Comparison of ENCODE assay signal across 1 cellular context in the genomic region with DNA sequence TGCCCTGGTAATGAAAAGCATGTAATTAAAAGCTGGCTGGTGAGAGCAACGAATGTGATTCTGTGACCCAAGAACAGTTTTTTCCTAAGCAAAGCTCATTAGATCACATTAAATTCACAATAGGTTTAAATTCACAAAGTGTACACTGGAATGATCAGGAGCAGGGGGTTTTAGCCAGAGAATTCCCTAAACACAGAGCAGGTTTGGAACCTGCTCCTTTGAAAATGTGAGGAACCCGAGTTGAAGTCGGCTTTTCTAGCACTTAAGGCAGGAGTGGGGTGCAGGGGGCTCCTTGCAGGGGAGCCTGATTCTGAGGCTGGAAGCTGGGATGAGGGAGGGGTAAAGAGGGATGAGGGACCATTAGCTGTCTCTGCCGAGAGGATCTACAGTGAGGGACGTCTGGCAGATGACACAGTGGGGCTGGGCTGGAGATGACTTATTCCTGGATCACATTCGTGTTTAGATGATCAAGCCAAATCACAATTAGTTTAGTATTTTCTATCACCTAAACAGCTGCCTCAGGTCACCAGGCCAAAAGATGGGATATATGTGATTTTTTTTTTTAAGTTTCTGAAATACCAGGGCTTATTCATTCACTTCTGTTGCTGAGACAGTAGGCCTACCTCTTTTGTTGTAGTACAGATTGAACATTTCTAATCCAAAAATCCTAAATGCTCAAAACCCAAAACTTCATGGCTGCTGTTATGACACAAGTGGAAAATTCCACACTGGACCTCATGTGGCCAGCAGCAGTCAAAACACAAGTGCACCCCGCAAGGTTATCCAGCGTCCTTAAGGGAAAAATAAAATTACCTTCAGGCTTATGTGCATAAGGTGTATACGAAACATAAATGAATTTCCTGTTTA.
TF ChIP-seq lines count a peak whose summit lies in the region.

No MANE protein-coding gene starts in this region.

TF ChIP-seq in K562, 482 proteins besides CTCF, POLR2A, EP300 and RAD21 (continued from another document and continues in another):
- TF ChIP-seq TFAP4 (CRISPR knock-in tag; IDR thresholded peaks at IDR 0.05; ENCODE audit: borderline replicate concordance) = 0 out of 2 replicates have a peak, but pooled peaks have one; percentile 29
- TF ChIP-seq NR2C1 (IDR thresholded peaks at IDR 0.05) = no peak
- 0 out of 2 replicates have a peak, but pooled peaks have one; percentile 19 for TF ChIP-seq NR2C1 (tag; IDR thresholded peaks at IDR 0.05)
- no peak for TF ChIP-seq E2F5 (CRISPR knock-in tag; IDR thresholded peaks at IDR 0.05)
- peak; percentile 59; the same call in 1 of the 2 replicates for TF ChIP-seq ZNF584 (CRISPR knock-in tag; IDR thresholded peaks at IDR 0.05; ENCODE audit: low read depth)
- no peak for TF ChIP-seq SAFB2 (IDR thresholded peaks at IDR 0.05; ENCODE audit: borderline replicate concordance, low read depth, low read length, severe bottlenecking)
- TF ChIP-seq ZNF512 (tag; IDR thresholded peaks at IDR 0.05) = no peak
- no peak for TF ChIP-seq BDP1 (IDR thresholded peaks at IDR 0.05; ENCODE audit: insufficient read depth, insufficient read length)
- no peak for TF ChIP-seq USF1 (CRISPR knock-in tag; IDR thresholded peaks at IDR 0.05)
- peak; percentile 12; the same call in 1 of the 2 replicates for TF ChIP-seq DMBX1 (CRISPR knock-in tag; IDR thresholded peaks at IDR 0.05; ENCODE audit: borderline replicate concordance)
- TF ChIP-seq ZFP30 (CRISPR knock-in tag; IDR thresholded peaks at IDR 0.05; ENCODE audit: borderline replicate concordance) = no peak
- no peak for TF ChIP-seq NONO (IDR thresholded peaks at IDR 0.05; ENCODE audit: low read depth in 2 of 2, low read length in 1 of 2)
- TF ChIP-seq CXXC5 (CRISPR knock-in tag; IDR thresholded peaks at IDR 0.05) = no peak
- TF ChIP-seq ELF4 (CRISPR knock-in tag; IDR thresholded peaks at IDR 0.05) = no peak
- TF ChIP-seq, protein P1, sequence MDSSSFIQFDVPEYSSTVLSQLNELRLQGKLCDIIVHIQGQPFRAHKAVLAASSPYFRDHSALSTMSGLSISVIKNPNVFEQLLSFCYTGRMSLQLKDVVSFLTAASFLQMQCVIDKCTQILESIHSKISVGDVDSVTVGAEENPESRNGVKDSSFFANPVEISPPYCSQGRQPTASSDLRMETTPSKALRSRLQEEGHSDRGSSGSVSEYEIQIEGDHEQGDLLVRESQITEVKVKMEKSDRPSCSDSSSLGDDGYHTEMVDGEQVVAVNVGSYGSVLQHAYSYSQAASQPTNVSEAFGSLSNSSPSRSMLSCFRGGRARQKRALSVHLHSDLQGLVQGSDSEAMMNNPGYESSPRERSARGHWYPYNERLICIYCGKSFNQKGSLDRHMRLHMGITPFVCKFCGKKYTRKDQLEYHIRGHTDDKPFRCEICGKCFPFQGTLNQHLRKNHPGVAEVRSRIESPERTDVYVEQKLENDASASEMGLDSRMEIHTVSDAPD (CRISPR knock-in tag; IDR thresholded peaks at IDR 0.05) = no peak
- no peak for TF ChIP-seq POLR2AphosphoS5 (IDR thresholded peaks at IDR 0.05; ENCODE audit: control insufficient read depth, insufficient read depth, low read depth, low read length)
- no peak for TF ChIP-seq FOXP1 (CRISPR knock-in tag; IDR thresholded peaks at IDR 0.05)
- TF ChIP-seq TAF9B (IDR thresholded peaks at IDR 0.05; ENCODE audit: partially characterized antibody) = no peak
- TF ChIP-seq ESRRA (IDR thresholded peaks at IDR 0.05; ENCODE audit: borderline replicate concordance, low read depth) = peak; percentile 29; the same call in 1 of the 2 replicates
- TF ChIP-seq STAT5B (CRISPR knock-in tag; IDR thresholded peaks at IDR 0.05) = no peak
- TF ChIP-seq HNRNPK (IDR thresholded peaks at IDR 0.05; ENCODE audit: low read depth, low read length, poor library complexity, severe bottlenecking) = no peak
- no peak for TF ChIP-seq ZKSCAN8 (CRISPR knock-in tag; IDR thresholded peaks at IDR 0.05)
- TF ChIP-seq NFYB (IDR thresholded peaks at IDR 0.05; ENCODE audit: extremely low read depth, insufficient read length) = no peak
- TF ChIP-seq YBX1 (IDR thresholded peaks at IDR 0.05) = no peak
- TF ChIP-seq CREB1 (IDR thresholded peaks at IDR 0.05) = no peak
- TF ChIP-seq CREB1 (CRISPR knock-in tag; IDR thresholded peaks at IDR 0.05) = no peak
- TF ChIP-seq, protein P2, sequence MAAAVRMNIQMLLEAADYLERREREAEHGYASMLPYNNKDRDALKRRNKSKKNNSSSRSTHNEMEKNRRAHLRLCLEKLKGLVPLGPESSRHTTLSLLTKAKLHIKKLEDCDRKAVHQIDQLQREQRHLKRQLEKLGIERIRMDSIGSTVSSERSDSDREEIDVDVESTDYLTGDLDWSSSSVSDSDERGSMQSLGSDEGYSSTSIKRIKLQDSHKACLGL (CRISPR knock-in tag; IDR thresholded peaks at IDR 0.05; ENCODE audit: borderline replicate concordance, poor library complexity, severe bottlenecking) = no peak
- TF ChIP-seq ZNF639 (CRISPR knock-in tag; conservative IDR thresholded peaks at IDR 0.05 in 1 of 2, IDR thresholded peaks at IDR 0.05 in 1 of 2) = no peak; a peak in 1 of 4 replicates
- TF ChIP-seq, protein P3, sequence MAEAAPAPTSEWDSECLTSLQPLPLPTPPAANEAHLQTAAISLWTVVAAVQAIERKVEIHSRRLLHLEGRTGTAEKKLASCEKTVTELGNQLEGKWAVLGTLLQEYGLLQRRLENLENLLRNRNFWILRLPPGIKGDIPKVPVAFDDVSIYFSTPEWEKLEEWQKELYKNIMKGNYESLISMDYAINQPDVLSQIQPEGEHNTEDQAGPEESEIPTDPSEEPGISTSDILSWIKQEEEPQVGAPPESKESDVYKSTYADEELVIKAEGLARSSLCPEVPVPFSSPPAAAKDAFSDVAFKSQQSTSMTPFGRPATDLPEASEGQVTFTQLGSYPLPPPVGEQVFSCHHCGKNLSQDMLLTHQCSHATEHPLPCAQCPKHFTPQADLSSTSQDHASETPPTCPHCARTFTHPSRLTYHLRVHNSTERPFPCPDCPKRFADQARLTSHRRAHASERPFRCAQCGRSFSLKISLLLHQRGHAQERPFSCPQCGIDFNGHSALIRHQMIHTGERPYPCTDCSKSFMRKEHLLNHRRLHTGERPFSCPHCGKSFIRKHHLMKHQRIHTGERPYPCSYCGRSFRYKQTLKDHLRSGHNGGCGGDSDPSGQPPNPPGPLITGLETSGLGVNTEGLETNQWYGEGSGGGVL (CRISPR knock-in tag; IDR thresholded peaks at IDR 0.05) = no peak
- TF ChIP-seq CCNT2 (IDR thresholded peaks at IDR 0.05; ENCODE audit: borderline replicate concordance, extremely low read depth, insufficient read length, low read depth, low read length) = no peak
- no peak for TF ChIP-seq TARDBP (IDR thresholded peaks at IDR 0.05)
- no peak for TF ChIP-seq CREM (IDR thresholded peaks at IDR 0.05; ENCODE audit: low read depth)
- TF ChIP-seq, protein P4, sequence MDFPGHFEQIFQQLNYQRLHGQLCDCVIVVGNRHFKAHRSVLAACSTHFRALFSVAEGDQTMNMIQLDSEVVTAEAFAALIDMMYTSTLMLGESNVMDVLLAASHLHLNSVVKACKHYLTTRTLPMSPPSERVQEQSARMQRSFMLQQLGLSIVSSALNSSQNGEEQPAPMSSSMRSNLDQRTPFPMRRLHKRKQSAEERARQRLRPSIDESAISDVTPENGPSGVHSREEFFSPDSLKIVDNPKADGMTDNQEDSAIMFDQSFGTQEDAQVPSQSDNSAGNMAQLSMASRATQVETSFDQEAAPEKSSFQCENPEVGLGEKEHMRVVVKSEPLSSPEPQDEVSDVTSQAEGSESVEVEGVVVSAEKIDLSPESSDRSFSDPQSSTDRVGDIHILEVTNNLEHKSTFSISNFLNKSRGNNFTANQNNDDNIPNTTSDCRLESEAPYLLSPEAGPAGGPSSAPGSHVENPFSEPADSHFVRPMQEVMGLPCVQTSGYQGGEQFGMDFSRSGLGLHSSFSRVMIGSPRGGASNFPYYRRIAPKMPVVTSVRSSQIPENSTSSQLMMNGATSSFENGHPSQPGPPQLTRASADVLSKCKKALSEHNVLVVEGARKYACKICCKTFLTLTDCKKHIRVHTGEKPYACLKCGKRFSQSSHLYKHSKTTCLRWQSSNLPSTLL (IDR thresholded peaks at IDR 0.05) = no peak
- TF ChIP-seq RNF219 (CRISPR knock-in tag; IDR thresholded peaks at IDR 0.05) = no peak
- TF ChIP-seq, protein P5, sequence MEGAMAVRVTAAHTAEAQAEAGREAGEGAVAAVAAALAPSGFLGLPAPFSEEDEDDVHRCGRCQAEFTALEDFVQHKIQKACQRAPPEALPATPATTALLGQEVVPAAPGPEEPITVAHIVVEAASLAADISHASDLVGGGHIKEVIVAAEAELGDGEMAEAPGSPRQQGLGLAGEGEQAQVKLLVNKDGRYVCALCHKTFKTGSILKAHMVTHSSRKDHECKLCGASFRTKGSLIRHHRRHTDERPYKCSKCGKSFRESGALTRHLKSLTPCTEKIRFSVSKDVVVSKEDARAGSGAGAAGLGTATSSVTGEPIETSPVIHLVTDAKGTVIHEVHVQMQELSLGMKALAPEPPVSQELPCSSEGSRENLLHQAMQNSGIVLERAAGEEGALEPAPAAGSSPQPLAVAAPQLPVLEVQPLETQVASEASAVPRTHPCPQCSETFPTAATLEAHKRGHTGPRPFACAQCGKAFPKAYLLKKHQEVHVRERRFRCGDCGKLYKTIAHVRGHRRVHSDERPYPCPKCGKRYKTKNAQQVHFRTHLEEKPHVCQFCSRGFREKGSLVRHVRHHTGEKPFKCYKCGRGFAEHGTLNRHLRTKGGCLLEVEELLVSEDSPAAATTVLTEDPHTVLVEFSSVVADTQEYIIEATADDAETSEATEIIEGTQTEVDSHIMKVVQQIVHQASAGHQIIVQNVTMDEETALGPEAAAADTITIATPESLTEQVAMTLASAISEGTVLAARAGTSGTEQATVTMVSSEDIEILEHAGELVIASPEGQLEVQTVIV (CRISPR knock-in tag; IDR thresholded peaks at IDR 0.05; ENCODE audit: borderline replicate concordance) = no peak
- peak; percentile 75; the same call in 1 of the 2 replicates for TF ChIP-seq ZNF197 (CRISPR knock-in tag; IDR thresholded peaks at IDR 0.05; ENCODE audit: low read depth)
- TF ChIP-seq MEIS2 (IDR thresholded peaks at IDR 0.05; ENCODE audit: partially characterized antibody) = no peak
- TF ChIP-seq CBX5 (IDR thresholded peaks at IDR 0.05; ENCODE audit: borderline replicate concordance, low read depth) = no peak
- TF ChIP-seq ZNF644 (tag; IDR thresholded peaks at IDR 0.05; ENCODE audit: low read depth) = peak; percentile 23; the same call in 1 of the 2 replicates
- no peak for TF ChIP-seq PHF20 (IDR thresholded peaks at IDR 0.05; ENCODE audit: partially characterized antibody)
- no peak for TF ChIP-seq SMAD3 (CRISPR knock-in tag; conservative IDR thresholded peaks at IDR 0.05)
- no peak for TF ChIP-seq TGIF2 (CRISPR knock-in tag; IDR thresholded peaks at IDR 0.05)
- no peak for TF ChIP-seq CBX2 (IDR thresholded peaks at IDR 0.05; ENCODE audit: insufficient read depth, low read length, poor library complexity, severe bottlenecking)
